15 cellular contexts compared by ENCODE assay signal in the genomic region with DNA sequence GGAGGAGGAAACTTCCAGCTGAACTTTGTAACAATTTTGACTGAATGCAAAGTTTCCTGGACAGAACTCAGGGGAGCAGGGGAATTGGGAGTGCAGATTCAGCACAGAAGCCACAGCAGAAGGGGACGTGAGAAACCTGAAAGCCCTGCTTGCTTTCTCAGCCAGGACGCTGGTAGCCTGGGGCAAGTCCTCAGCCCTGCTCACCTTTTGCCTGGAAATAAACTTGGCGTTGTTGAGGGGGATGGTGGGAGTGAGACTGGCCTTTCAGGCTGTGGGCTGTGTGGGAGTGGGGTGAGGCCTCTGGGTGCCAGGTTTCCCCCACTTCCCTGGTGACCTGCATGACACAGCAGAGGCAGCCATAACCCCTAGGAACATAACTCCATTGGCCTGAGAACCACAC.
DNase-seq lines count a peak whose midpoint lies in the region; ATAC-seq and TF ChIP-seq lines count a peak whose summit lies in the region.
"Had no signal": no experiment of that assay in that cellular context is flagged by ENCODE, and none has a peak within 500 bp of the region (broad histone marks: within the 10 kb centered on the region; RNA-seq: fewer than 3 reads in every experiment).

No MANE protein-coding gene starts in this region.

- no peak overlapping the region for H2BK15ac ChIP-seq in neuronal stem cell (ENCODE audit: low read length)

- H3K79me1 ChIP-seq in neuronal stem cell (ENCODE audit: low read depth, low read length) = no peaks in the 10 kb centered on the region

- H2AFZ ChIP-seq in PC-3 (ENCODE audit: low read length) (peak overlapping the region; percentile 30; the same call in 1 of the 2 replicates), neuronal stem cell (ENCODE audit: low read length) (peak overlapping the region; percentile 19)

- DNase-seq in ELF-1 (ENCODE audit: low read depth, low spot score) (peak; percentile 44), PC-3 (peak; percentile 24), neuronal stem cell (ENCODE audit: low spot score) (no peak), colonic mucosa (no peak), midbrain (lab: John Stamatoyannopoulos, UW) (no peak), cortex of kidney (lab: John Stamatoyannopoulos, UW) (no peak)
- DNase-seq: ACHN; Caco-2; CD8-positive, alpha-beta memory T cell; DND-41; GF-D8 had no signal

- no peaks in the 10 kb centered on the region for H3F3A ChIP-seq in PC-3 (ENCODE audit: low read length, unreplicated experiment)

- H3K23ac ChIP-seq in neuronal stem cell (ENCODE audit: low read depth, low read length, poor library complexity) = no peak overlapping the region

- POLR2A ChIA-PET in PC-3 (lab: Charles Lee; ENCODE audit: unreplicated experiment) = no interaction called here

- no peak overlapping the region for H2BK5ac ChIP-seq in neuronal stem cell (ENCODE audit: low read length)

- H3K4me1 ChIP-seq in PC-3 (ENCODE audit: insufficient read depth, low read length) (peaks cover 8% of the 10 kb centered on the region; the same call in 1 of the 2 replicates), neuronal stem cell (ENCODE audit: control insufficient read depth in 2 of 2, insufficient read depth in 1 of 2, low read depth in 1 of 2, low read length in 2 of 2) (no peaks in the 10 kb centered on the region), colonic mucosa (no peaks in the 10 kb centered on the region)
- H3K4me1 ChIP-seq: BE2C, Caco-2 had no signal

- WGBS in neuronal stem cell (ENCODE audit: extremely low coverage in 2 of 2, insufficient read length in 2 of 2, insufficient replicate concordance in 1 of 2), 2 donors = no CpG with 5 or more reads among the region's 3 CpGs

- peak overlapping the region; percentile 5 for H3K14ac ChIP-seq in neuronal stem cell (ENCODE audit: low read length)

- no peak overlapping the region for H4K8ac ChIP-seq in neuronal stem cell (ENCODE audit: low read depth, low read length)

- no peaks in the 10 kb centered on the region for H3K9me2 ChIP-seq in PC-3 (replicated peaks; ENCODE audit: low read length)

- H2BK120ac ChIP-seq in neuronal stem cell (ENCODE audit: low read depth, low read length) = no peak overlapping the region

- TF ChIP-seq CTCF in PC-3 (conservative IDR thresholded peaks at IDR 0.05; ENCODE audit: low read depth, low read length) (no peak), colonic mucosa (IDR thresholded peaks at IDR 0.05) (no peak)

- H3K18ac ChIP-seq in neuronal stem cell (ENCODE audit: low read length) = peak overlapping the region; percentile 54

- no peaks in the 10 kb centered on the region for H3K79me2 ChIP-seq in PC-3 (ENCODE audit: low read length)

- H3K27ac ChIP-seq in PC-3 (ENCODE audit: low read length) = no peak overlapping the region
- no peak overlapping the region for H3K27ac ChIP-seq in neuronal stem cell (replicated peaks; ENCODE audit: low read length)
- no peak overlapping the region for H3K27ac ChIP-seq in colonic mucosa
- H3K27ac ChIP-seq: HL-60 had no signal

- no peak overlapping the region for H2BK12ac ChIP-seq in neuronal stem cell (ENCODE audit: low read length)

- H3K27me3 ChIP-seq in PC-3 (ENCODE audit: low read length) = no peaks in the 10 kb centered on the region
- H3K27me3 ChIP-seq in neuronal stem cell (ENCODE audit: control insufficient read depth in 3 of 3, insufficient read depth in 3 of 3, low read depth in 1 of 3, low read length in 3 of 3) = no peaks in the 10 kb centered on the region
- no peaks in the 10 kb centered on the region for H3K27me3 ChIP-seq in colonic mucosa
- H3K27me3 ChIP-seq: BE2C had no signal

- H4K91ac ChIP-seq in neuronal stem cell (ENCODE audit: low read depth, low read length, poor library complexity) = no peak overlapping the region

- H3K36me3 ChIP-seq in PC-3 (ENCODE audit: low read depth, low read length) (no peaks in the 10 kb centered on the region), neuronal stem cell (replicated peaks in 1 of 2; ENCODE audit: control insufficient read depth in 2 of 2, insufficient read depth in 2 of 2, low read length in 2 of 2) (no peaks in the 10 kb centered on the region), colonic mucosa (no peaks in the 10 kb centered on the region)
- H3K36me3 ChIP-seq: BE2C had no signal

- no TSS peak for BruUV-seq in PC-3 (replicated peaks; lab: Mats Ljungman, UMichigan)

- ATAC-seq in PC-3 (no peak), GM21447 (IDR thresholded peaks at IDR 0.05; ENCODE audit: unreplicated experiment) (no peak)
- ATAC-seq: HCT116 had no signal

- H3K4me3 ChIP-seq in PC-3 (ENCODE audit: low read length) = no peak overlapping the region
- no peak overlapping the region for H3K4me3 ChIP-seq in neuronal stem cell (ENCODE audit: low read length in 2 of 2)
- no peak overlapping the region for H3K4me3 ChIP-seq in colonic mucosa

- intact Hi-C loops in PC-3 (cut with micrococcal nuclease) = no loop called here
- intact Hi-C loops in colonic mucosa (cut with DNase I) = no loop called here

- no peak overlapping the region for H2AK5ac ChIP-seq in neuronal stem cell (ENCODE audit: low read depth, low read length)

- CTCF ChIA-PET in PC-3 (lab: Charles Lee) = no interaction called here

- H3K9ac ChIP-seq in PC-3 (ENCODE audit: low read length) (no peak overlapping the region), neuronal stem cell (ENCODE audit: low read depth, low read length, poor library complexity) (no peak overlapping the region), colonic mucosa (ENCODE audit: low read depth in 2 of 2, low read length in 2 of 2) (no peak overlapping the region)

- H3K9me3 ChIP-seq in PC-3 (ENCODE audit: low read length) (no peaks in the 10 kb centered on the region), neuronal stem cell (replicated peaks in 1 of 2; ENCODE audit: control insufficient read depth in 2 of 2, insufficient read depth in 1 of 2, low read depth in 1 of 2, low read length in 2 of 2) (peaks cover 0 to under 1% of the 10 kb centered on the region in 2 donors), colonic mucosa (no peaks in the 10 kb centered on the region)
- H3K9me3 ChIP-seq: BE2C, Caco-2 had no signal

- no peaks in the 10 kb centered on the region for H4K20me1 ChIP-seq in PC-3 (ENCODE audit: low read length)

- 0 out of 2 replicates have a peak overlapping the region, but pooled peaks have one; percentile 13 for H3K4me2 ChIP-seq in PC-3 (ENCODE audit: low read length)
- H3K4me2 ChIP-seq in neuronal stem cell (ENCODE audit: insufficient read depth, low read length, poor library complexity, severe bottlenecking) = no peak overlapping the region

- H3K4ac ChIP-seq in neuronal stem cell (ENCODE audit: low read length) = no peak overlapping the region

Comparison
In these comparisons a context has a peak if more than half of its experiments do, and no peak if none do; other contexts are left out.
1. DNase-seq: peak in ELF-1 (single experiment) and PC-3 (single experiment); none in neuronal stem cell (single experiment), colonic mucosa (single experiment), midbrain (single experiment) and cortex of kidney (single experiment).